ENCODE assay signal across 5 cellular contexts in the genomic region with DNA sequence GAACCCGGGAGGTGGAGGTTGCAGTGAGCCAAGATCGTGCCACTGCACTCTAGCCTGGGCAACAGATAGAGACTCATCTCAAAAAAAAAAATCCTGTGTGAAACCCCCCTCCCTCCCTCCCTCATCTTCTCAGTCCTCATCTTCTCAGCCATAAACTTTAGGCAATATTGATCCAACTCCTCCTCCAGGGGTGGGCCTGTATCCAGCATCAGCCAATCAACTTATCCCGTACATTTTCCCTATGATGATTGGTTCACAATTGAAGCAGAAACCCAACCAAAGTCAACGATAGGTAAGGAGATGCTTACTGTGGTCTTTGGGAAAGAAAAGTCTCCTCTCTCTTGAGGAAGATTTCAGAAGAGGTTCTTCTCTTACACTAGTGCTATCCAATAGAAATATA.
"Had no signal": no experiment of that assay in that cellular context is flagged by ENCODE, and none has a peak within 500 bp of the region (broad histone marks: within the 10 kb centered on the region; RNA-seq: fewer than 3 reads in every experiment).

No MANE protein-coding gene starts in this region.

- H3K4me1 ChIP-seq: HAP-1 had no signal

- H3K4me3 ChIP-seq: GM23248, HAP-1 had no signal

- DNase-seq: GOT3, H7, KBM-7 had no signal

- H2AFZ ChIP-seq: GM23248 had no signal

- H3K9me3 ChIP-seq: HAP-1 had no signal

- H3K9ac ChIP-seq: GM23248 had no signal

- H3K27ac ChIP-seq: GM23248 had no signal

- H3K36me3 ChIP-seq: HAP-1 had no signal
